8 cellular contexts compared by ENCODE assay signal in genomic region chr14:21106506-21107359, GRCh38. TPM values are rescaled to one million over a fixed set of nuclear protein-coding genes. Genes with fewer than 3 reads are reported as not detected.
DNase-seq lines count a peak whose midpoint lies in the region; ATAC-seq and TF ChIP-seq lines count a peak whose summit lies in the region.

No MANE protein-coding gene starts in this region.

- H3K27ac Mint-ChIP-seq in HFFc6, result peak overlapping the region; percentile 46
- H3K27ac Mint-ChIP-seq in effector memory CD8-positive, alpha-beta T cell, result peak overlapping the region in 1 of 2 donors; percentile 63

- H3K9me3 ChIP-seq in BE2C, result no peaks in the 10 kb centered on the region
- H3K9me3 ChIP-seq in mesodermal cell (ENCODE audit: control insufficient read depth, low read length), result no peaks in the 10 kb centered on the region

- no peaks in the 10 kb centered on the region for H3K27me3 ChIP-seq in BE2C

- H3K4me3 Mint-ChIP-seq in HFFc6, result peak overlapping the region; percentile 52
- peak overlapping the region in 1 of 2 donors; percentile 45 for H3K4me3 Mint-ChIP-seq in effector memory CD8-positive, alpha-beta T cell

- DNase-seq in BE2C, result peak; percentile 86
- DNase-seq in HFFc6, result peak; percentile 64
- DNase-seq in NCI-H774 (lab: John Stamatoyannopoulos, UW), result peak; percentile 81
- peak; percentile 49 to 56 for DNase-seq in activated CD8-positive, alpha-beta memory T cell treated with anti-CD3 and anti-CD28 coated beads for 4 hours (ENCODE audit: low read depth in 2 of 2)
- DNase-seq in effector memory CD8-positive, alpha-beta T cell, result peak; percentile 71 to 75 (median 74)
- peak; percentile 64 for DNase-seq in stimulated activated CD8-positive, alpha-beta memory T cell treated with anti-CD3 and anti-CD28 coated beads, Interleukin-15, amount 100 ng/mL, for 1 hour (ENCODE audit: low read depth)

- ATAC-seq in effector memory CD8-positive, alpha-beta T cell (replicated peaks), result no peak
- no peak for ATAC-seq in HG02571 (IDR thresholded peaks at IDR 0.05; ENCODE audit: unreplicated experiment)

- peak overlapping the region; percentile 43 for H3K4me3 ChIP-seq in BE2C (ENCODE audit: low read depth, low read length)
- H3K4me3 ChIP-seq in mesodermal cell (ENCODE audit: extremely low read depth, insufficient read depth, low read length, poor library complexity, severe bottlenecking), result no peak overlapping the region

- peak overlapping the region; percentile 73 for H3K27ac ChIP-seq in mesodermal cell (ENCODE audit: low read depth, low read length, severe bottlenecking)

- H3K4me1 Mint-ChIP-seq in HFFc6 (ENCODE audit: low read depth), result peaks cover 49% of the 10 kb centered on the region
- peaks cover 9 to 11% of the 10 kb centered on the region in 2 donors for H3K4me1 Mint-ChIP-seq in effector memory CD8-positive, alpha-beta T cell (ENCODE audit: low read depth in 2 of 2)

- H3K4me1 ChIP-seq in BE2C (peaks cover 25% of the 10 kb centered on the region), mesodermal cell (ENCODE audit: control insufficient read depth, insufficient read depth, low read length, poor library complexity, severe bottlenecking) (peaks cover 36% of the 10 kb centered on the region)

- H3K36me3 ChIP-seq in BE2C, result no peaks in the 10 kb centered on the region
- H3K36me3 ChIP-seq in mesodermal cell (ENCODE audit: control insufficient read depth, insufficient read depth, low read length), result no peaks in the 10 kb centered on the region

- TF ChIP-seq CTCF in BE2C (IDR thresholded peaks at IDR 0.05; ENCODE audit: low read depth, low read length), result peak; percentile 99
- TF ChIP-seq CTCF in HFFc6 (IDR thresholded peaks at IDR 0.05), result peak; percentile 90

- no peaks in the 10 kb centered on the region for H3K36me3 Mint-ChIP-seq in HFFc6 (ENCODE audit: low read depth)
- H3K36me3 Mint-ChIP-seq in effector memory CD8-positive, alpha-beta T cell (ENCODE audit: insufficient read depth), result peaks cover 13% of the 10 kb centered on the region

- peaks cover 10% of the 10 kb centered on the region for H3K27me3 Mint-ChIP-seq in HFFc6 (ENCODE audit: insufficient read depth)
- no peaks in the 10 kb centered on the region for H3K27me3 Mint-ChIP-seq in effector memory CD8-positive, alpha-beta T cell

- H3K9me3 Mint-ChIP-seq in HFFc6, result no peaks in the 10 kb centered on the region
- H3K9me3 Mint-ChIP-seq in effector memory CD8-positive, alpha-beta T cell, result no peaks in the 10 kb centered on the region

- WGBS in mesodermal cell (ENCODE audit: insufficient coverage in 2 of 2), 2 experiments, result 41 to 44% methylated on average over 12 of the region's 13 CpGs

RNA-seq across cellular contexts. Expression of gene TMEM253, which starts 5.9 kb away (rescaled TPM):
- polyA plus RNA-seq in BE2C (2012; ENCODE audit: insufficient read depth, insufficient read length, low read depth), result 4.6 TPM
- total RNA-seq in HFFc6 (2021; fragmentation: NEBNext Ultra II Directional; extraction: Animal tissue kit (Norgen Biotek cat#: 25700)), result under 1 TPM in 2 of 6 experiments, not detected in 4; 0.18 to 0.35 TPM
- 0.81 TPM for polyA plus RNA-seq in mesodermal cell (2013, experiment 1 of 2)
- 0.61 TPM for polyA plus RNA-seq in mesodermal cell (2013, experiment 2 of 2)

RNA-seq across cellular contexts. Expression of gene ZNF219, which starts 8.3 kb away (rescaled TPM):
- 78.8 TPM for polyA plus RNA-seq in BE2C (2012; ENCODE audit: insufficient read depth, insufficient read length, low read depth)
- total RNA-seq in HFFc6 (2021; fragmentation: NEBNext Ultra II Directional; extraction: Animal tissue kit (Norgen Biotek cat#: 25700)), result 10 to 100 TPM in 2 of 6 experiments, 1 to 10 TPM in 4; 5.3 to 11.2 (median 6.6) TPM
- 37.2 TPM for polyA plus RNA-seq in mesodermal cell (2013, experiment 1 of 2)
- 29.2 TPM for polyA plus RNA-seq in mesodermal cell (2013, experiment 2 of 2)

RNA-seq across cellular contexts. Expression of gene ARHGEF40, which starts 36.6 kb away (rescaled TPM):
- 41.9 TPM for polyA plus RNA-seq in BE2C (2012; ENCODE audit: insufficient read depth, insufficient read length, low read depth)
- total RNA-seq in HFFc6 (2021; fragmentation: NEBNext Ultra II Directional; extraction: Animal tissue kit (Norgen Biotek cat#: 25700)), result 10 to 100 TPM; 30.4 to 43.0 (median 40.8) TPM
- 60.7 TPM for polyA plus RNA-seq in mesodermal cell (2013, experiment 1 of 2)
- 49.3 TPM for polyA plus RNA-seq in mesodermal cell (2013, experiment 2 of 2)

RNA-seq across cellular contexts. Expression of gene RNASE8, which starts 49.1 kb away (rescaled TPM):
- polyA plus RNA-seq in BE2C (2012; ENCODE audit: insufficient read depth, insufficient read length, low read depth), result not detected
- not detected for total RNA-seq in HFFc6 (2021; fragmentation: NEBNext Ultra II Directional; extraction: Animal tissue kit (Norgen Biotek cat#: 25700))
- not detected for polyA plus RNA-seq in mesodermal cell (2013, experiment 1 of 2)
- not detected for polyA plus RNA-seq in mesodermal cell (2013, experiment 2 of 2)

RNA-seq across cellular contexts. Expression of gene OR5AU1, which starts 49.1 kb away (rescaled TPM):
- polyA plus RNA-seq in BE2C (2012; ENCODE audit: insufficient read depth, insufficient read length, low read depth), result not detected
- total RNA-seq in HFFc6 (2021; fragmentation: NEBNext Ultra II Directional; extraction: Animal tissue kit (Norgen Biotek cat#: 25700)), result not detected
- polyA plus RNA-seq in mesodermal cell (2013, experiment 1 of 2), result not detected
- polyA plus RNA-seq in mesodermal cell (2013, experiment 2 of 2), result not detected
